1 cellular context compared by ENCODE assay signal in the genomic region with DNA sequence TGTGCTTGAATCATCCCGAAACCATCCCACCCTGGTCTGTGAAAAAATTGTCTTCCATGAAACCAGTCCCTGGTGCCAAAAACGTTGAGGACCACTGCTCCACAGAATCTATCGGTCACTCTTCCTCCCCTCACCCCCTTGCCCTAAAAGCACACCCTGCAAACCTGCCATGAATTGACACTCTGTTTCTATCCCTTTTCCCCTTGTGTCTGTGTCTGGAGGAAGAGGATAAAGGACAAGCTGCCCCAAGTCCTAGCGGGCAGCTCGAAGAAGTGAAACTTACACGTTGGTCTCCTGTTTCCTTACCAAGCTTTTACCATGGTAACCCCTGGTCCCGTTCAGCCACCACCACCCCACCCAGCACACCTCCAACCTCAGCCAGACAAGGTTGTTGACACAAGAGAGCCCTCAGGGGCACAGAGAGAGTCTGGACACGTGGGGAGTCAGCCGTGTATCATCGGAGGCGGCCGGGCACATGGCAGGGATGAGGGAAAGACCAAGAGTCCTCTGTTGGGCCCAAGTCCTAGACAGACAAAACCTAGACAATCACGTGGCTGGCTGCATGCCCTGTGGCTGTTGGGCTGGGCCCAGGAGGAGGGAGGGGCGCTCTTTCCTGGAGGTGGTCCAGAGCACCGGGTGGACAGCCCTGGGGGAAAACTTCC.
TF ChIP-seq lines count a peak whose summit lies in the region.

No MANE protein-coding gene starts in this region.

TF ChIP-seq in HepG2, 621 proteins besides CTCF, POLR2A, EP300 and RAD21 (continued from another document and continues in another):
- TF ChIP-seq, protein P1, sequence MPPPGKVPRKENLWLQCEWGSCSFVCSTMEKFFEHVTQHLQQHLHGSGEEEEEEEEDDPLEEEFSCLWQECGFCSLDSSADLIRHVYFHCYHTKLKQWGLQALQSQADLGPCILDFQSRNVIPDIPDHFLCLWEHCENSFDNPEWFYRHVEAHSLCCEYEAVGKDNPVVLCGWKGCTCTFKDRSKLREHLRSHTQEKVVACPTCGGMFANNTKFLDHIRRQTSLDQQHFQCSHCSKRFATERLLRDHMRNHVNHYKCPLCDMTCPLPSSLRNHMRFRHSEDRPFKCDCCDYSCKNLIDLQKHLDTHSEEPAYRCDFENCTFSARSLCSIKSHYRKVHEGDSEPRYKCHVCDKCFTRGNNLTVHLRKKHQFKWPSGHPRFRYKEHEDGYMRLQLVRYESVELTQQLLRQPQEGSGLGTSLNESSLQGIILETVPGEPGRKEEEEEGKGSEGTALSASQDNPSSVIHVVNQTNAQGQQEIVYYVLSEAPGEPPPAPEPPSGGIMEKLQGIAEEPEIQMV (CRISPR knock-in tag; IDR thresholded peaks at IDR 0.05; ENCODE audit: low read depth) = 0 out of 2 replicates have a peak, but pooled peaks have one; percentile 9
- TF ChIP-seq, protein P2, sequence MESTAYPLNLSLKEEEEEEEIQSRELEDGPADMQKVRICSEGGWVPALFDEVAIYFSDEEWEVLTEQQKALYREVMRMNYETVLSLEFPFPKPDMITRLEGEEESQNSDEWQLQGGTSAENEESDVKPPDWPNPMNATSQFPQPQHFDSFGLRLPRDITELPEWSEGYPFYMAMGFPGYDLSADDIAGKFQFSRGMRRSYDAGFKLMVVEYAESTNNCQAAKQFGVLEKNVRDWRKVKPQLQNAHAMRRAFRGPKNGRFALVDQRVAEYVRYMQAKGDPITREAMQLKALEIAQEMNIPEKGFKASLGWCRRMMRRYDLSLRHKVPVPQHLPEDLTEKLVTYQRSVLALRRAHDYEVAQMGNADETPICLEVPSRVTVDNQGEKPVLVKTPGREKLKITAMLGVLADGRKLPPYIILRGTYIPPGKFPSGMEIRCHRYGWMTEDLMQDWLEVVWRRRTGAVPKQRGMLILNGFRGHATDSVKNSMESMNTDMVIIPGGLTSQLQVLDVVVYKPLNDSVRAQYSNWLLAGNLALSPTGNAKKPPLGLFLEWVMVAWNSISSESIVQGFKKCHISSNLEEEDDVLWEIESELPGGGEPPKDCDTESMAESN (CRISPR knock-in tag; conservative IDR thresholded peaks at IDR 0.05) = peak; percentile 77; the same call in 1 of the 2 replicates
- TF ChIP-seq SSRP1 (CRISPR knock-in tag; IDR thresholded peaks at IDR 0.05) (no peak), ZNF138 (CRISPR knock-in tag; IDR thresholded peaks at IDR 0.05; ENCODE audit: low read depth) (no peak), KDM6A (CRISPR knock-in tag; IDR thresholded peaks at IDR 0.05; ENCODE audit: low read depth) (peak; percentile 49), ZNF121 (CRISPR knock-in tag; IDR thresholded peaks at IDR 0.05) (peak; percentile 74; the same call in 1 of the 2 replicates), CHD2 (IDR thresholded peaks at IDR 0.05; ENCODE audit: low read depth, low read length) (no peak), REXO4 (CRISPR knock-in tag; IDR thresholded peaks at IDR 0.05; ENCODE audit: borderline replicate concordance) (peak; percentile 80; the same call in 1 of the 2 replicates), ZFP36L2 (CRISPR knock-in tag; IDR thresholded peaks at IDR 0.05) (no peak), ZNF709 (CRISPR knock-in tag; IDR thresholded peaks at IDR 0.05) (peak; percentile 69), ZNF644 (CRISPR knock-in tag; IDR thresholded peaks at IDR 0.05; ENCODE audit: low read depth) (peak; percentile 70; the same call in 1 of the 2 replicates), SMAD1 (CRISPR knock-in tag; IDR thresholded peaks at IDR 0.05; ENCODE audit: borderline replicate concordance, low read depth) (no peak), SMYD3 (CRISPR knock-in tag; IDR thresholded peaks at IDR 0.05) (peak; percentile 16; the same call in 1 of the 2 replicates), ARNT (IDR thresholded peaks at IDR 0.05) (no peak), HNF4A (CRISPR knock-in tag; IDR thresholded peaks at IDR 0.05) (peak; percentile 26; the same call in 1 of the 2 replicates), ZNF234 (CRISPR knock-in tag; conservative IDR thresholded peaks at IDR 0.05) (no peak), ZNF3 (CRISPR knock-in tag; IDR thresholded peaks at IDR 0.05) (no peak), KLF6 (CRISPR knock-in tag; IDR thresholded peaks at IDR 0.05) (peak; percentile 57), ZNF552 (CRISPR knock-in tag; IDR thresholded peaks at IDR 0.05; ENCODE audit: borderline replicate concordance) (peak; percentile 36; the same call in 1 of the 2 replicates), ZNF749 (CRISPR knock-in tag; IDR thresholded peaks at IDR 0.05; ENCODE audit: borderline replicate concordance) (peak; percentile 65), ZFY (CRISPR knock-in tag; IDR thresholded peaks at IDR 0.05) (no peak; the same call in 1 of the 2 replicates), CBX1 (IDR thresholded peaks at IDR 0.05; ENCODE audit: low read depth) (no peak), ZNF33A (CRISPR knock-in tag; IDR thresholded peaks at IDR 0.05; ENCODE audit: borderline replicate concordance) (peak; percentile 87; the same call in 1 of the 2 replicates), NCOR1 (IDR thresholded peaks at IDR 0.05; ENCODE audit: borderline replicate concordance, low read length) (no peak), RARG (CRISPR knock-in tag; IDR thresholded peaks at IDR 0.05; ENCODE audit: low read depth) (peak; percentile 23; the same call in 1 of the 2 replicates), ZNF431 (CRISPR knock-in tag; IDR thresholded peaks at IDR 0.05; ENCODE audit: borderline replicate concordance, low read depth) (peak; percentile 87), ZNF225 (CRISPR knock-in tag; IDR thresholded peaks at IDR 0.05) (no peak), ZNF446 (CRISPR knock-in tag; IDR thresholded peaks at IDR 0.05) (peak; percentile 60; the same call in 1 of the 2 replicates), ZNF781 (CRISPR knock-in tag; IDR thresholded peaks at IDR 0.05; ENCODE audit: borderline replicate concordance, not compliant biosample characterization) (peak; percentile 87), ZNF737 (CRISPR knock-in tag; IDR thresholded peaks at IDR 0.05; ENCODE audit: borderline replicate concordance) (peak; percentile 87; the same call in 1 of the 2 replicates), SIN3A (IDR thresholded peaks at IDR 0.05; ENCODE audit: borderline replicate concordance, low read depth, low read length) (peak; percentile 67; the same call in 1 of the 2 replicates), PPARG (CRISPR knock-in tag; conservative IDR thresholded peaks at IDR 0.05) (no peak), ERF (CRISPR knock-in tag; IDR thresholded peaks at IDR 0.05) (0 out of 2 replicates have a peak, but pooled peaks have one; percentile 72), AHR (CRISPR knock-in tag; IDR thresholded peaks at IDR 0.05) (no peak), DMAP1 (CRISPR knock-in tag; IDR thresholded peaks at IDR 0.05) (peak; percentile 91), ZFP36L1 (CRISPR knock-in tag; IDR thresholded peaks at IDR 0.05) (peak; percentile 52; the same call in 1 of the 2 replicates)
- TF ChIP-seq, protein P3, sequence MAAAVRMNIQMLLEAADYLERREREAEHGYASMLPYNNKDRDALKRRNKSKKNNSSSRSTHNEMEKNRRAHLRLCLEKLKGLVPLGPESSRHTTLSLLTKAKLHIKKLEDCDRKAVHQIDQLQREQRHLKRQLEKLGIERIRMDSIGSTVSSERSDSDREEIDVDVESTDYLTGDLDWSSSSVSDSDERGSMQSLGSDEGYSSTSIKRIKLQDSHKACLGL (CRISPR knock-in tag; IDR thresholded peaks at IDR 0.05) = 0 out of 2 replicates have a peak, but pooled peaks have one; percentile 46
- TF ChIP-seq, protein P4, sequence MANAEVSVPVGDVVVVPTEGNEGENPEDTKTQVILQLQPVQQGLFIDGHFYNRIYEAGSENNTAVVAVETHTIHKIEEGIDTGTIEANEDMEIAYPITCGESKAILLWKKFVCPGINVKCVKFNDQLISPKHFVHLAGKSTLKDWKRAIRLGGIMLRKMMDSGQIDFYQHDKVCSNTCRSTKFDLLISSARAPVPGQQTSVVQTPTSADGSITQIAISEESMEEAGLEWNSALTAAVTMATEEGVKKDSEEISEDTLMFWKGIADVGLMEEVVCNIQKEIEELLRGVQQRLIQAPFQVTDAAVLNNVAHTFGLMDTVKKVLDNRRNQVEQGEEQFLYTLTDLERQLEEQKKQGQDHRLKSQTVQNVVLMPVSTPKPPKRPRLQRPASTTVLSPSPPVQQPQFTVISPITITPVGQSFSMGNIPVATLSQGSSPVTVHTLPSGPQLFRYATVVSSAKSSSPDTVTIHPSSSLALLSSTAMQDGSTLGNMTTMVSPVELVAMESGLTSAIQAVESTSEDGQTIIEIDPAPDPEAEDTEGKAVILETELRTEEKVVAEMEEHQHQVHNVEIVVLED (CRISPR knock-in tag; IDR thresholded peaks at IDR 0.05; ENCODE audit: borderline replicate concordance) = no peak
- TF ChIP-seq, protein P5, sequence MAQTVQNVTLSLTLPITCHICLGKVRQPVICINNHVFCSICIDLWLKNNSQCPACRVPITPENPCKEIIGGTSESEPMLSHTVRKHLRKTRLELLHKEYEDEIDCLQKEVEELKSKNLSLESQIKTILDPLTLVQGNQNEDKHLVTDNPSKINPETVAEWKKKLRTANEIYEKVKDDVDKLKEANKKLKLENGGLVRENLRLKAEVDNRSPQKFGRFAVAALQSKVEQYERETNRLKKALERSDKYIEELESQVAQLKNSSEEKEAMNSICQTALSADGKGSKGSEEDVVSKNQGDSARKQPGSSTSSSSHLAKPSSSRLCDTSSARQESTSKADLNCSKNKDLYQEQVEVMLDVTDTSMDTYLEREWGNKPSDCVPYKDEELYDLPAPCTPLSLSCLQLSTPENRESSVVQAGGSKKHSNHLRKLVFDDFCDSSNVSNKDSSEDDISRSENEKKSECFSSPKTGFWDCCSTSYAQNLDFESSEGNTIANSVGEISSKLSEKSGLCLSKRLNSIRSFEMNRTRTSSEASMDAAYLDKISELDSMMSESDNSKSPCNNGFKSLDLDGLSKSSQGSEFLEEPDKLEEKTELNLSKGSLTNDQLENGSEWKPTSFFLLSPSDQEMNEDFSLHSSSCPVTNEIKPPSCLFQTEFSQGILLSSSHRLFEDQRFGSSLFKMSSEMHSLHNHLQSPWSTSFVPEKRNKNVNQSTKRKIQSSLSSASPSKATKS (CRISPR knock-in tag; IDR thresholded peaks at IDR 0.05) = no peak; the same call in 1 of the 2 replicates
- TF ChIP-seq, protein P6, sequence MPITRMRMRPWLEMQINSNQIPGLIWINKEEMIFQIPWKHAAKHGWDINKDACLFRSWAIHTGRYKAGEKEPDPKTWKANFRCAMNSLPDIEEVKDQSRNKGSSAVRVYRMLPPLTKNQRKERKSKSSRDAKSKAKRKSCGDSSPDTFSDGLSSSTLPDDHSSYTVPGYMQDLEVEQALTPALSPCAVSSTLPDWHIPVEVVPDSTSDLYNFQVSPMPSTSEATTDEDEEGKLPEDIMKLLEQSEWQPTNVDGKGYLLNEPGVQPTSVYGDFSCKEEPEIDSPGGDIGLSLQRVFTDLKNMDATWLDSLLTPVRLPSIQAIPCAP (CRISPR knock-in tag; IDR thresholded peaks at IDR 0.05; ENCODE audit: low read depth) = no peak
- TF ChIP-seq, protein P7, sequence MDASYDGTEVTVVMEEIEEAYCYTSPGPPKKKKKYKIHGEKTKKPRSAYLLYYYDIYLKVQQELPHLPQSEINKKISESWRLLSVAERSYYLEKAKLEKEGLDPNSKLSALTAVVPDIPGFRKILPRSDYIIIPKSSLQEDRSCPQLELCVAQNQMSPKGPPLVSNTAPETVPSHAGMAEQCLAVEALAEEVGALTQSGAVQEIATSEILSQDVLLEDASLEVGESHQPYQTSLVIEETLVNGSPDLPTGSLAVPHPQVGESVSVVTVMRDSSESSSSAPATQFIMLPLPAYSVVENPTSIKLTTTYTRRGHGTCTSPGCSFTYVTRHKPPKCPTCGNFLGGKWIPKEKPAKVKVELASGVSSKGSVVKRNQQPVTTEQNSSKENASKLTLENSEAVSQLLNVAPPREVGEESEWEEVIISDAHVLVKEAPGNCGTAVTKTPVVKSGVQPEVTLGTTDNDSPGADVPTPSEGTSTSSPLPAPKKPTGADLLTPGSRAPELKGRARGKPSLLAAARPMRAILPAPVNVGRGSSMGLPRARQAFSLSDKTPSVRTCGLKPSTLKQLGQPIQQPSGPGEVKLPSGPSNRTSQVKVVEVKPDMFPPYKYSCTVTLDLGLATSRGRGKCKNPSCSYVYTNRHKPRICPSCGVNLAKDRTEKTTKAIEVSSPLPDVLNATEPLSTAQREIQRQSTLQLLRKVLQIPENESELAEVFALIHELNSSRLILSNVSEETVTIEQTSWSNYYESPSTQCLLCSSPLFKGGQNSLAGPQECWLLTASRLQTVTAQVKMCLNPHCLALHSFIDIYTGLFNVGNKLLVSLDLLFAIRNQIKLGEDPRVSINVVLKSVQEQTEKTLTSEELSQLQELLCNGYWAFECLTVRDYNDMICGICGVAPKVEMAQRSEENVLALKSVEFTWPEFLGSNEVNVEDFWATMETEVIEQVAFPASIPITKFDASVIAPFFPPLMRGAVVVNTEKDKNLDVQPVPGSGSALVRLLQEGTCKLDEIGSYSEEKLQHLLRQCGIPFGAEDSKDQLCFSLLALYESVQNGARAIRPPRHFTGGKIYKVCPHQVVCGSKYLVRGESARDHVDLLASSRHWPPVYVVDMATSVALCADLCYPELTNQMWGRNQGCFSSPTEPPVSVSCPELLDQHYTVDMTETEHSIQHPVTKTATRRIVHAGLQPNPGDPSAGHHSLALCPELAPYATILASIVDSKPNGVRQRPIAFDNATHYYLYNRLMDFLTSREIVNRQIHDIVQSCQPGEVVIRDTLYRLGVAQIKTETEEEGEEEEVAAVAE (CRISPR knock-in tag; IDR thresholded peaks at IDR 0.05; ENCODE audit: borderline replicate concordance) = peak; percentile 67
- TF ChIP-seq, protein P8, sequence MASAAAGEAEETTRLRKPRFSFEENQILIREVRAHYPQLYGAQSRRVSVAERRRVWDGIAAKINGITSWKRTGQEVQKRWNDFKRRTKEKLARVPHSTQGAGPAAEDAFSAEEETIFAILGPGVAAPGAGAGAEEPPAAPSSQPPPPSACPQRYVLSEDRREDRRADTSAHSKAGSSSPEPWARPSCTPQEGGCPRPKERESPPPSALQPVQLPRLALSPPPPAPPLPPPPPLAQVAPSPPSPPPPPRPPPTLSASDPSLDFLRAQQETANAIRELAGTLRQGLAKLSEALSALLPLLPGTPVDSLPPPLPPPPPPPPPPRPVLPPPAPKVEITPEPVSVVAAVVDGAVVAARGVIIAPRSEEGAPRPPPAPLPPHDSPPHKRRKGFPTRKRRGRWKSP (CRISPR knock-in tag; IDR thresholded peaks at IDR 0.05) = 0 out of 2 replicates have a peak, but pooled peaks have one; percentile 21
- TF ChIP-seq, protein P9, sequence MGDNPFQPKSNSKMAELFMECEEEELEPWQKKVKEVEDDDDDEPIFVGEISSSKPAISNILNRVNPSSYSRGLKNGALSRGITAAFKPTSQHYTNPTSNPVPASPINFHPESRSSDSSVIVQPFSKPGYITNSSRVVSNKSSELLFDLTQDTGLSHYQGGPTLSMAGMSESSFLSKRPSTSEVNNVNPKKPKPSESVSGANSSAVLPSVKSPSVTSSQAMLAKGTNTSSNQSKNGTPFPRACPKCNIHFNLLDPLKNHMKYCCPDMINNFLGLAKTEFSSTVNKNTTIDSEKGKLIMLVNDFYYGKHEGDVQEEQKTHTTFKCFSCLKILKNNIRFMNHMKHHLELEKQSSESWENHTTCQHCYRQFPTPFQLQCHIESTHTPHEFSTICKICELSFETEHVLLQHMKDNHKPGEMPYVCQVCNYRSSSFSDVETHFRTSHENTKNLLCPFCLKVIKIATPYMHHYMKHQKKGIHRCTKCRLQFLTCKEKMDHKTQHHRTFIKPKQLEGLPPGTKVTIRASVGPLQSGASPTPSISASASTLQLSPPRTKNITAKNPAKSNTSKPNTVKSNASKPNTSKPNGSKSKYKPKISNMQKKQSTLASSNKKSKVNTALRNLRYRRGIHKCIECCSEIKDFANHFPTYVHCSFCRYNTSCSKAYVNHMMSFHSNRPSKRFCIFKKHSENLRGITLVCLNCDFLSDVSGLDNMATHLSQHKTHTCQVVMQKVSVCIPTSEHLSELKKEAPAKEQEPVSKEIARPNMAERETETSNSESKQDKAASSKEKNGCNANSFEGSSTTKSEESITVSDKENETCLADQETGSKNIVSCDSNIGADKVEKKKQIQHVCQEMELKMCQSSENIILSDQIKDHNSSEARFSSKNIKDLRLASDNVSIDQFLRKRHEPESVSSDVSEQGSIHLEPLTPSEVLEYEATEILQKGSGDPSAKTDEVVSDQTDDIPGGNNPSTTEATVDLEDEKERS (CRISPR knock-in tag; IDR thresholded peaks at IDR 0.05) = peak; percentile 81; the same call in 1 of the 2 replicates
